ENCODE assay signal across 9 cellular contexts in the genomic region with DNA sequence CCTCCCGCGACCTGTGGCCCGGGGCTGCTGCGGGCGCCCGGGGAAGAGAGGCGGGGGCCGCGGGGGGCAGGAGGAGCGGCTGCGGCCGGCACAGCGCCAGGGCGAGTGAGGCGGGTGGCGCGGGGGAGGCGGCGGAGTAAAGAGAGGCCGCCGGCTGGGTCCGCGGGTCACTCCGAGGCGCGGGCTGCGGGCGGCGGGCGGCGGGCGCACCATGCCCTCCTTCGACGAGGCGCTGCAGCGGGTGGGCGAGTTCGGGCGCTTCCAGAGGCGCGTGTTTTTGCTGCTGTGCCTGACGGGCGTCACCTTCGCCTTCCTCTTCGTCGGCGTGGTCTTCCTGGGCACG. TPM values are rescaled to one million over a fixed set of nuclear protein-coding genes. Genes with fewer than 3 reads are reported as not detected.
A peak's percentile ranks its signal among the peaks of the same experiment; 100 is the strongest.
DNase-seq lines count a peak whose midpoint lies in the region; ATAC-seq and TF ChIP-seq lines count a peak whose summit lies in the region.
"Had no signal": no experiment of that assay in that cellular context is flagged by ENCODE, and none has a peak within 500 bp of the region (broad histone marks: within the 10 kb centered on the region; RNA-seq: fewer than 3 reads in every experiment).

A gene with protein sequence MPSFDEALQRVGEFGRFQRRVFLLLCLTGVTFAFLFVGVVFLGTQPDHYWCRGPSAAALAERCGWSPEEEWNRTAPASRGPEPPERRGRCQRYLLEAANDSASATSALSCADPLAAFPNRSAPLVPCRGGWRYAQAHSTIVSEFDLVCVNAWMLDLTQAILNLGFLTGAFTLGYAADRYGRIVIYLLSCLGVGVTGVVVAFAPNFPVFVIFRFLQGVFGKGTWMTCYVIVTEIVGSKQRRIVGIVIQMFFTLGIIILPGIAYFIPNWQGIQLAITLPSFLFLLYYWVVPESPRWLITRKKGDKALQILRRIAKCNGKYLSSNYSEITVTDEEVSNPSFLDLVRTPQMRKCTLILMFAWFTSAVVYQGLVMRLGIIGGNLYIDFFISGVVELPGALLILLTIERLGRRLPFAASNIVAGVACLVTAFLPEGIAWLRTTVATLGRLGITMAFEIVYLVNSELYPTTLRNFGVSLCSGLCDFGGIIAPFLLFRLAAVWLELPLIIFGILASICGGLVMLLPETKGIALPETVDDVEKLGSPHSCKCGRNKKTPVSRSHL (plus strand): TSS at position 170 of the 343 bp plus-strand sequence. CDS start 42 bp downstream, at position 212.

- no peak for TF ChIP-seq CTCF in esophagus muscularis mucosa (IDR thresholded peaks at IDR 0.05)
- no peak for TF ChIP-seq CTCF in upper lobe of right lung (IDR thresholded peaks at IDR 0.05)

- TF ChIP-seq EP300 in esophagus muscularis mucosa (IDR thresholded peaks at IDR 0.05), result no peak

- H3K4me3 Mint-ChIP-seq in activated T-cell treated with anti-CD3 and anti-CD28 coated beads, Interleukin-2, amount 50 U/mL, for 4 hours, result no peak within 1 kb of the TSS

- H3K36me3 Mint-ChIP-seq in activated T-cell treated with anti-CD3 and anti-CD28 coated beads, Interleukin-2, amount 50 U/mL, for 4 hours (ENCODE audit: insufficient read depth), result no peaks in the 10 kb centered on the region

- H3K27ac ChIP-seq in esophagus muscularis mucosa (replicated peaks in 1 of 4) (peak within 1 kb of the TSS; percentile 77 to 85 (median 85)), upper lobe of right lung (peak within 1 kb of the TSS; percentile 58)

- H3K9ac ChIP-seq in mucosa of stomach (ENCODE audit: low read length), result peak within 1 kb of the TSS; percentile 62

- TF ChIP-seq POLR2A in esophagus muscularis mucosa (IDR thresholded peaks at IDR 0.05; ENCODE audit: low read depth), result no peak

- no CpG with 5 or more reads among the region's 48 CpGs for WGBS in esophagus muscularis mucosa

- H3K27me3 ChIP-seq in esophagus muscularis mucosa (peaks cover 0 to 12% (median 0%) of the 10 kb centered on the region in 4 donors), mucosa of stomach (ENCODE audit: control insufficient read depth, insufficient read depth, low read length) (peaks cover 9% of the 10 kb centered on the region), upper lobe of right lung (peaks cover 36% of the 10 kb centered on the region)

- DNase-seq in activated T-cell treated with anti-CD3 and anti-CD28 coated beads, Interleukin-2, amount 50 U/mL, for 4 hours, result no peak
- no peak for DNase-seq in activated T-cell treated with anti-CD3 and anti-CD28 coated beads for 4 hours
- DNase-seq in esophagus muscularis mucosa (ENCODE audit: extremely low spot score), result no peak
- peak; percentile 84 for DNase-seq in upper lobe of right lung
- DNase-seq in HT-29 (ENCODE audit: low spot score), result no peak
- DNase-seq in Kasumi-1 (lab: John Stamatoyannopoulos, UW), result no peak
- no peak for DNase-seq in cortex of kidney (lab: John Stamatoyannopoulos, UW)
- DNase-seq: NCI-H82 had no signal

- H3K36me3 ChIP-seq in esophagus muscularis mucosa, result no peaks in the 10 kb centered on the region
- H3K36me3 ChIP-seq in mucosa of stomach (ENCODE audit: control insufficient read depth, insufficient read depth, low read length), result no peaks in the 10 kb centered on the region
- H3K36me3 ChIP-seq in upper lobe of right lung, result no peaks in the 10 kb centered on the region

- no peaks in the 10 kb centered on the region for H3K9me3 Mint-ChIP-seq in activated T-cell treated with anti-CD3 and anti-CD28 coated beads, Interleukin-2, amount 50 U/mL, for 4 hours

- peaks cover 52% of the 10 kb centered on the region for H3K27me3 Mint-ChIP-seq in activated T-cell treated with anti-CD3 and anti-CD28 coated beads, Interleukin-2, amount 50 U/mL, for 4 hours (ENCODE audit: low read depth)

- H3K4me1 ChIP-seq in esophagus muscularis mucosa (peaks cover 0 to 48% (median 41%) of the 10 kb centered on the region in 4 donors), mucosa of stomach (ENCODE audit: control insufficient read depth, insufficient read depth, low read length) (peaks cover 14% of the 10 kb centered on the region), upper lobe of right lung (no peaks in the 10 kb centered on the region)

- H3K9me3 ChIP-seq in esophagus muscularis mucosa (no peaks in the 10 kb centered on the region), mucosa of stomach (ENCODE audit: control insufficient read depth, low read length) (no peaks in the 10 kb centered on the region), upper lobe of right lung (no peaks in the 10 kb centered on the region)

- H3K4me1 Mint-ChIP-seq in activated T-cell treated with anti-CD3 and anti-CD28 coated beads, Interleukin-2, amount 50 U/mL, for 4 hours (ENCODE audit: low read depth), result peaks cover 6% of the 10 kb centered on the region

- peak; percentile 27 to 39 for ATAC-seq in activated T-cell treated with anti-CD3 and anti-CD28 coated beads, Interleukin-2, amount 50 U/mL, for 4 hours
- peak; percentile 82 for ATAC-seq in upper lobe of right lung

- H3K4me3 ChIP-seq in esophagus muscularis mucosa, result peak within 1 kb of the TSS; percentile 74 to 83 (median 75)
- H3K4me3 ChIP-seq in mucosa of stomach (ENCODE audit: low read length), result peak within 1 kb of the TSS; percentile 50
- peak within 1 kb of the TSS; percentile 54 for H3K4me3 ChIP-seq in upper lobe of right lung

- intact Hi-C loops in esophagus muscularis mucosa (cut with DNase I), result loop anchor here (5.0 kb wide), 1 partner anchor 94 kb away; no protein-coding TSS in a partner anchor
- intact Hi-C loops in upper lobe of right lung (cut with DNase I), result no loop called here

RNA-seq across cellular contexts. Expression of the gene that starts here (rescaled TPM):
- under 1 TPM in 2 of 3 donors, not detected in 1; 0.11 to 0.13 TPM for total RNA-seq in activated T-cell treated with anti-CD3 and anti-CD28 coated beads, Interleukin-2, amount 50 U/mL, for 4 hours
- 10 to 100 TPM; 16.8 to 20.4 (median 18.9) TPM for total RNA-seq in esophagus muscularis mucosa
- total RNA-seq in upper lobe of right lung, result 30.6 TPM
- total RNA-seq in HT-29 (2014; rRNA removed; shearing (Covaris generic)), result 2.9 and 3.1 TPM in 2 replicates

Comparison
In these comparisons a context has a peak if more than half of its experiments do, and no peak if none do; other contexts are left out.
1. Peak in ATAC-seq in activated T-cell treated with anti-CD3 and anti-CD28 coated beads, Interleukin-2, amount 50 U/mL, for 4 hours; RNA of the gene not detected or under 1 TPM.